In the genomic region with DNA sequence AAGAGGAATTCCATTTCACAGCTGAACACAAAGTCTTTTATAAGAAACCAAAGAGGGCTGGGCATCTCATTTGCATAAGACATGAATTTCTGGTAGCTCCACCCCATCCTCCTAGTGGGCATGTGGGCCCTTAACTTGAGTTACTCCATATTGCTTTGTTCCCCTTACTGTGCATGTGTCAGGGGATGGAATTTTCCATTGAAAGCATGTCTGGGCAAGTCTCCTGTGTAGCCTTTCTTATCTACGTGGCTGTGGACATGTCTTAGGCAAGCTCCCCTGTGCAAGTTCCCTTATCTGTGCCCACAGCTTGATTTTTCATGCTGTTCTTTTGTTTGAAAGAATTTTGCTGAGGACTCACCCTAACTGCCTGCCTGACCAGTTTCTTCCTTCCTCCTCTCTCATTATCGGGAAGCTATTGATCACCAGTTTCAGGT, we compare ENCODE assay signal across 24 cellular contexts.
A peak's percentile ranks its signal among the peaks of the same experiment; 100 is the strongest.
DNase-seq lines count a peak whose midpoint lies in the region; ATAC-seq and TF ChIP-seq lines count a peak whose summit lies in the region.
"Had no signal": no experiment of that assay in that cellular context is flagged by ENCODE, and none has a peak within 500 bp of the region (broad histone marks: within the 10 kb centered on the region; RNA-seq: fewer than 3 reads in every experiment).

No MANE protein-coding gene starts in this region.

- H2AFZ ChIP-seq in SK-N-SH (ENCODE audit: low read depth) (no peak overlapping the region), trophoblast cell (ENCODE audit: insufficient read depth, low read length, poor library complexity) (no peak overlapping the region)
- H2AFZ ChIP-seq: GM23248 had no signal

- no peak overlapping the region for H3K27ac ChIP-seq in SK-N-SH (ENCODE audit: low read depth in 2 of 2, low read length in 1 of 2)
- peak overlapping the region; percentile 40 for H3K27ac ChIP-seq in RWPE1
- no peak overlapping the region for H3K27ac ChIP-seq in trophoblast cell (ENCODE audit: low read depth, low read length)
- H3K27ac ChIP-seq: 22Rv1, GM23248, Peyer's patch, transverse colon, WERI-Rb-1 had no signal

- CTCF ChIA-PET in SK-N-SH (lab: Yijun Ruan, JAX) (interaction anchor here (0.6 kb wide), 1 partner anchor 14 kb away, joined by 3 read pairs; no protein-coding TSS in a partner anchor), RWPE1 (lab: Yijun Ruan, JAX) (no interaction called here)

- no peak for ATAC-seq in SK-N-SH treated with all-trans-retinoic acid at 6 μM for 48 hours
- no peak for ATAC-seq in HG02938 (IDR thresholded peaks at IDR 0.05; ENCODE audit: unreplicated experiment)
- ATAC-seq: left cardiac atrium; stimulated activated naive CD8-positive, alpha-beta T cell treated with anti-CD3 and anti-CD28 coated beads, Interleukin-15, Interleukin-2, amounts not matched to agents 100 U/mL and 50 U/mL, for 24 hours had no signal

- H3K4me2 ChIP-seq in SK-N-SH: no peak overlapping the region
- H3K4me2 ChIP-seq in trophoblast cell (ENCODE audit: low read length): no peak overlapping the region

- H3K79me1 ChIP-seq in trophoblast cell (ENCODE audit: low read length): no peaks in the 10 kb centered on the region

- H3K9ac ChIP-seq in SK-N-SH (no peak overlapping the region), trophoblast cell (ENCODE audit: low read length) (no peak overlapping the region)
- H3K9ac ChIP-seq: GM23248 had no signal

- H2AK5ac ChIP-seq in trophoblast cell (ENCODE audit: low read length): no peak overlapping the region

- no peaks in the 10 kb centered on the region for H3K27me3 ChIP-seq in SK-N-SH (ENCODE audit: insufficient read depth)
- H3K27me3 ChIP-seq in trophoblast cell (ENCODE audit: insufficient read depth, low read length): no peaks in the 10 kb centered on the region
- H3K27me3 ChIP-seq: BE2C, Peyer's patch, transverse colon had no signal

- peak overlapping the region; percentile 20 for H2BK120ac ChIP-seq in trophoblast cell (ENCODE audit: insufficient read depth, low read length, poor library complexity)

- H3K79me2 ChIP-seq in SK-N-SH (ENCODE audit: insufficient read depth) (no peaks in the 10 kb centered on the region), trophoblast cell (ENCODE audit: control insufficient read depth, insufficient read depth, low read length, poor library complexity) (no peaks in the 10 kb centered on the region)

- 90% methylated on average over 2 of the region's 2 CpGs for WGBS in SK-N-SH (ENCODE audit: low lambda C conversion rate)
- no CpG with 5 or more reads among the region's 2 CpGs for WGBS in trophoblast cell (ENCODE audit: extremely low coverage, insufficient coverage, insufficient read length)

- H3K4me1 ChIP-seq in SK-N-SH (ENCODE audit: control insufficient read depth in 1 of 2, insufficient read depth in 2 of 2, low read depth in 1 of 2, low read length in 1 of 2): peaks cover 0 to 2% of the 10 kb centered on the region in 2 experiments; a peak in 1 of 4 replicates
- no peaks in the 10 kb centered on the region for H3K4me1 ChIP-seq in trophoblast cell (ENCODE audit: control insufficient read depth in 1 of 2, insufficient read depth in 2 of 2, low read length in 2 of 2)
- H3K4me1 ChIP-seq: BE2C, Peyer's patch had no signal

- H3K18ac ChIP-seq in trophoblast cell (ENCODE audit: low read length): no peak overlapping the region

- no peak overlapping the region for H3K23ac ChIP-seq in trophoblast cell (ENCODE audit: low read length)

- H3K14ac ChIP-seq in trophoblast cell (ENCODE audit: low read length): no peak overlapping the region

- TF ChIP-seq EP300 in SK-N-SH (IDR thresholded peaks at IDR 0.05; ENCODE audit: borderline replicate concordance in 1 of 2, low read depth in 1 of 2, low read length in 1 of 2): no peak

- H2BK5ac ChIP-seq in trophoblast cell (ENCODE audit: low read depth, low read length, poor library complexity): peak overlapping the region; percentile 29

- H4K91ac ChIP-seq in trophoblast cell (ENCODE audit: low read depth, low read length): peak overlapping the region; percentile 26

- H3K36me3 ChIP-seq in SK-N-SH (replicated peaks in 1 of 2; ENCODE audit: control insufficient read depth in 1 of 2, insufficient read depth in 2 of 2, low read length in 1 of 2) (no peaks in the 10 kb centered on the region), trophoblast cell (ENCODE audit: control insufficient read depth in 1 of 2, insufficient read depth in 2 of 2, low read length in 2 of 2) (no peaks in the 10 kb centered on the region)
- H3K36me3 ChIP-seq: BE2C, Peyer's patch, transverse colon, WERI-Rb-1 had no signal

- no peak overlapping the region for H4K12ac ChIP-seq in trophoblast cell (ENCODE audit: low read depth, low read length)

- TF ChIP-seq CTCF in SK-N-SH (IDR thresholded peaks at IDR 0.05) (no peak), RWPE1 (conservative IDR thresholded peaks at IDR 0.05; ENCODE audit: low read depth) (no peak), choroid plexus epithelial cell (conservative IDR thresholded peaks at IDR 0.05; ENCODE audit: low read depth, low read length) (no peak), GM10266 (IDR thresholded peaks at IDR 0.05; ENCODE audit: control insufficient read depth, insufficient read depth, low read depth, missing control alignments) (no peak)

- H4K20me1 ChIP-seq in SK-N-SH (ENCODE audit: insufficient read depth): no peaks in the 10 kb centered on the region

- H3F3A ChIP-seq in SK-N-SH (replicated peaks; ENCODE audit: insufficient read depth): no peaks in the 10 kb centered on the region

- no peak for DNase-seq in SK-N-SH
- no peak for DNase-seq in RWPE1 (ENCODE audit: low spot score)
- peak; percentile 43 for DNase-seq in choroid plexus epithelial cell (ENCODE audit: low read depth)
- peak in 1 of 2 donors; percentile 6 for DNase-seq in trophoblast cell
- DNase-seq in kidney tubule cell (ENCODE audit: low spot score): no peak
- DNase-seq in GM10266 (ENCODE audit: extremely low spot score): no peak
- DNase-seq: activated CD4-positive, alpha-beta memory T cell treated with anti-CD3 and anti-CD28 coated beads, Interleukin-2, amount 10 ng/mL, durations not matched to agents 7 days and 5 days; activated naive CD8-positive, alpha-beta T cell treated with anti-CD3 and anti-CD28 coated beads, Interleukin-2, amount 10 ng/mL, durations not matched to agents 7 days and 5 days; activated T-cell treated with anti-CD3 and anti-CD28 coated beads, Interleukin-2, amount 50 U/mL, for 48 hours; BE2C; effector CD8-positive, alpha-beta T cell; GM23248; hypothalamus; left cardiac atrium; NCI-H2081; NCI-H526; Peyer's patch; retina; stimulated activated naive CD8-positive, alpha-beta T cell treated with anti-CD3 and anti-CD28 coated beads, Interleukin-15, Interleukin-2, amounts not matched to agents 100 U/mL and 50 U/mL, for 24 hours; transverse colon; WERI-Rb-1 had no signal

- POLR2A ChIA-PET in SK-N-SH (lab: Yijun Ruan, JAX): no interaction called here
- POLR2A ChIA-PET in RWPE1 (lab: Yijun Ruan, JAX; ENCODE audit: low non-redundant PET): no interaction called here

- H3K9me2 ChIP-seq in SK-N-SH: no peaks in the 10 kb centered on the region

- no peak overlapping the region for H3K4me3 ChIP-seq in SK-N-SH (ENCODE audit: low read depth in 2 of 2, low read length in 1 of 2)
- no peak overlapping the region for H3K4me3 ChIP-seq in choroid plexus epithelial cell (ENCODE audit: low read depth, low read length)
- H3K4me3 ChIP-seq in trophoblast cell (ENCODE audit: low read depth, low read length): no peak overlapping the region
- H3K4me3 ChIP-seq: GM23248, Peyer's patch, transverse colon had no signal

- no peak overlapping the region for H4K8ac ChIP-seq in trophoblast cell (ENCODE audit: low read depth, low read length)

- TF ChIP-seq RAD21 in SK-N-SH (IDR thresholded peaks at IDR 0.05; ENCODE audit: low read length): no peak

- no peak overlapping the region for H3K4ac ChIP-seq in trophoblast cell (ENCODE audit: low read depth, low read length)

- H3K9me3 ChIP-seq in SK-N-SH (no peaks in the 10 kb centered on the region), trophoblast cell (ENCODE audit: insufficient read depth, low read depth, low read length) (peaks cover 3% of the 10 kb centered on the region)
- H3K9me3 ChIP-seq: BE2C, Peyer's patch, transverse colon had no signal

- H2BK12ac ChIP-seq in trophoblast cell (ENCODE audit: low read length): no peak overlapping the region

TF ChIP-seq in SK-N-SH treated with all-trans-retinoic acid at 6 μM for 48 hours, 23 proteins besides CTCF, POLR2A, EP300 and RAD21:
- TF ChIP-seq CSDC2 (CRISPR knock-in tag; IDR thresholded peaks at IDR 0.05) (0 out of 2 replicates have a peak, but pooled peaks have one; percentile 34), RARB (CRISPR knock-in tag; IDR thresholded peaks at IDR 0.05) (no peak)

TF ChIP-seq in SK-N-SH, 30 proteins besides CTCF, POLR2A, EP300 and RAD21 (continues in another document):
- TF ChIP-seq SMC3 (IDR thresholded peaks at IDR 0.05; ENCODE audit: low read depth, low read length) (no peak), JUND (IDR thresholded peaks at IDR 0.05) (no peak), POLR2AphosphoS5 (IDR thresholded peaks at IDR 0.05; ENCODE audit: low read depth, low read length) (no peak), EZH2phosphoT487 (IDR thresholded peaks at IDR 0.05; ENCODE audit: borderline replicate concordance, low read depth) (no peak), TCF12 (IDR thresholded peaks at IDR 0.05) (no peak), TEAD4 (IDR thresholded peaks at IDR 0.05; ENCODE audit: borderline replicate concordance, insufficient read depth) (no peak), SIN3A (IDR thresholded peaks at IDR 0.05; ENCODE audit: borderline replicate concordance, low read depth, low read length) (no peak), GABPA (IDR thresholded peaks at IDR 0.05; ENCODE audit: low read depth) (no peak), MXI1 (IDR thresholded peaks at IDR 0.05; ENCODE audit: low read depth, low read length) (no peak), MEF2A (IDR thresholded peaks at IDR 0.05; ENCODE audit: borderline replicate concordance, low read depth) (no peak), NFIC (IDR thresholded peaks at IDR 0.05; ENCODE audit: borderline replicate concordance) (no peak), FOXJ3 (CRISPR knock-in tag; IDR thresholded peaks at IDR 0.05) (no peak)
- TF ChIP-seq, protein P1, sequence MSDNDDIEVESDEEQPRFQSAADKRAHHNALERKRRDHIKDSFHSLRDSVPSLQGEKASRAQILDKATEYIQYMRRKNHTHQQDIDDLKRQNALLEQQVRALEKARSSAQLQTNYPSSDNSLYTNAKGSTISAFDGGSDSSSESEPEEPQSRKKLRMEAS (IDR thresholded peaks at IDR 0.05; ENCODE audit: low read depth): no peak
- TF ChIP-seq, protein P2, sequence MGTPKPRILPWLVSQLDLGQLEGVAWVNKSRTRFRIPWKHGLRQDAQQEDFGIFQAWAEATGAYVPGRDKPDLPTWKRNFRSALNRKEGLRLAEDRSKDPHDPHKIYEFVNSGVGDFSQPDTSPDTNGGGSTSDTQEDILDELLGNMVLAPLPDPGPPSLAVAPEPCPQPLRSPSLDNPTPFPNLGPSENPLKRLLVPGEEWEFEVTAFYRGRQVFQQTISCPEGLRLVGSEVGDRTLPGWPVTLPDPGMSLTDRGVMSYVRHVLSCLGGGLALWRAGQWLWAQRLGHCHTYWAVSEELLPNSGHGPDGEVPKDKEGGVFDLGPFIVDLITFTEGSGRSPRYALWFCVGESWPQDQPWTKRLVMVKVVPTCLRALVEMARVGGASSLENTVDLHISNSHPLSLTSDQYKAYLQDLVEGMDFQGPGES (IDR thresholded peaks at IDR 0.05; ENCODE audit: low read depth, low read length): no peak
